ENCODE assay signal across 1 cellular context in the genomic region with DNA sequence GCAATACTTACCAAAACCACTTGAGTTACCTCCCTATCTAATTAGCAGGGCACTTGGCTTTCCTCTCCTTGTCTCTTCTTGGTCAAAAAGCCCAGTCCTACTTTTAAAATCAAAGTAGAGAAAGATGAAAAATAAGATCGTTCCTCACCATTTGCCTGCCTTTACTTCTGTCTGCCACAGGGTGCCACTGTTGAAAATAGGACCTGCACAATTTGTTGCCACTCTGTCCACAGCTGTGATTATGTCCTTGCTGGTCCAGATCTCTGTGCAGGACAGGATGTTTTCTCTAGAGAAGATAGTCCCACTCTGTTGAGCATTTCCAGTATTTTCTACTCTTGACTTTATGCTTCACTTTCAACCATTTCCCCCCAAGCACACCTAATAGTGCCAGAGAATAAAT.
TF ChIP-seq lines count a peak whose summit lies in the region.

No MANE protein-coding gene starts in this region.

TF ChIP-seq in GM12878, 131 proteins besides CTCF, POLR2A, EP300 and RAD21:
- TF ChIP-seq NFYA (IDR thresholded peaks at IDR 0.05; ENCODE audit: borderline replicate concordance, low read depth, low read length) (no peak), ZNF274 (IDR thresholded peaks at IDR 0.05; ENCODE audit: insufficient read depth, insufficient read length) (no peak), MTA3 (IDR thresholded peaks at IDR 0.05; ENCODE audit: borderline replicate concordance, low read length) (no peak), SIX5 (IDR thresholded peaks at IDR 0.05; ENCODE audit: low read depth, low read length, severe bottlenecking) (no peak), USF1 (IDR thresholded peaks at IDR 0.05; ENCODE audit: borderline replicate concordance, extremely low read length, insufficient read depth, low read depth, low read length) (no peak), SPI1 (IDR thresholded peaks at IDR 0.05; ENCODE audit: borderline replicate concordance, insufficient read depth, low read depth, low read length) (no peak), CREB1 (IDR thresholded peaks at IDR 0.05; ENCODE audit: low read depth) (no peak), SRF (IDR thresholded peaks at IDR 0.05; ENCODE audit: low read depth in 2 of 2, low read length in 2 of 2) (no peak), CBFB (IDR thresholded peaks at IDR 0.05; ENCODE audit: low read depth) (no peak), ZBED1 (IDR thresholded peaks at IDR 0.05; ENCODE audit: borderline replicate concordance) (no peak), SMARCA5 (IDR thresholded peaks at IDR 0.05) (no peak)
- TF ChIP-seq, protein P1, sequence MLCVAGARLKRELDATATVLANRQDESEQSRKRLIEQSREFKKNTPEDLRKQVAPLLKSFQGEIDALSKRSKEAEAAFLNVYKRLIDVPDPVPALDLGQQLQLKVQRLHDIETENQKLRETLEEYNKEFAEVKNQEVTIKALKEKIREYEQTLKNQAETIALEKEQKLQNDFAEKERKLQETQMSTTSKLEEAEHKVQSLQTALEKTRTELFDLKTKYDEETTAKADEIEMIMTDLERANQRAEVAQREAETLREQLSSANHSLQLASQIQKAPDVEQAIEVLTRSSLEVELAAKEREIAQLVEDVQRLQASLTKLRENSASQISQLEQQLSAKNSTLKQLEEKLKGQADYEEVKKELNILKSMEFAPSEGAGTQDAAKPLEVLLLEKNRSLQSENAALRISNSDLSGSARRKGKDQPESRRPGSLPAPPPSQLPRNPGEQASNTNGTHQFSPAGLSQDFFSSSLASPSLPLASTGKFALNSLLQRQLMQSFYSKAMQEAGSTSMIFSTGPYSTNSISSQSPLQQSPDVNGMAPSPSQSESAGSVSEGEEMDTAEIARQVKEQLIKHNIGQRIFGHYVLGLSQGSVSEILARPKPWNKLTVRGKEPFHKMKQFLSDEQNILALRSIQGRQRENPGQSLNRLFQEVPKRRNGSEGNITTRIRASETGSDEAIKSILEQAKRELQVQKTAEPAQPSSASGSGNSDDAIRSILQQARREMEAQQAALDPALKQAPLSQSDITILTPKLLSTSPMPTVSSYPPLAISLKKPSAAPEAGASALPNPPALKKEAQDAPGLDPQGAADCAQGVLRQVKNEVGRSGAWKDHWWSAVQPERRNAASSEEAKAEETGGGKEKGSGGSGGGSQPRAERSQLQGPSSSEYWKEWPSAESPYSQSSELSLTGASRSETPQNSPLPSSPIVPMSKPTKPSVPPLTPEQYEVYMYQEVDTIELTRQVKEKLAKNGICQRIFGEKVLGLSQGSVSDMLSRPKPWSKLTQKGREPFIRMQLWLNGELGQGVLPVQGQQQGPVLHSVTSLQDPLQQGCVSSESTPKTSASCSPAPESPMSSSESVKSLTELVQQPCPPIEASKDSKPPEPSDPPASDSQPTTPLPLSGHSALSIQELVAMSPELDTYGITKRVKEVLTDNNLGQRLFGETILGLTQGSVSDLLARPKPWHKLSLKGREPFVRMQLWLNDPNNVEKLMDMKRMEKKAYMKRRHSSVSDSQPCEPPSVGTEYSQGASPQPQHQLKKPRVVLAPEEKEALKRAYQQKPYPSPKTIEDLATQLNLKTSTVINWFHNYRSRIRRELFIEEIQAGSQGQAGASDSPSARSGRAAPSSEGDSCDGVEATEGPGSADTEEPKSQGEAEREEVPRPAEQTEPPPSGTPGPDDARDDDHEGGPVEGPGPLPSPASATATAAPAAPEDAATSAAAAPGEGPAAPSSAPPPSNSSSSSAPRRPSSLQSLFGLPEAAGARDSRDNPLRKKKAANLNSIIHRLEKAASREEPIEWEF (IDR thresholded peaks at IDR 0.05; ENCODE audit: insufficient replicate concordance, low read depth, low read length) = no peak
